ENCODE assay signal across 1 cellular context in genomic region chr18:26040051-26040656, GRCh38.
TF ChIP-seq lines count a peak whose summit lies in the region.

No MANE protein-coding gene starts in this region.

TF ChIP-seq in WTC11, 78 proteins besides CTCF, POLR2A, EP300 and RAD21 (continued from another document):
- TF ChIP-seq GABPB1 (CRISPR knock-in tag; IDR thresholded peaks at IDR 0.05) (no peak), ZSCAN18 (CRISPR knock-in tag; IDR thresholded peaks at IDR 0.05) (no peak), TCF7 (CRISPR knock-in tag; IDR thresholded peaks at IDR 0.05; ENCODE audit: low read depth) (no peak), ZNF281 (CRISPR knock-in tag; IDR thresholded peaks at IDR 0.05) (no peak), MXD4 (CRISPR knock-in tag; IDR thresholded peaks at IDR 0.05; ENCODE audit: borderline replicate concordance) (no peak), GTF2I (CRISPR knock-in tag; conservative IDR thresholded peaks at IDR 0.05) (no peak), ZNF317 (CRISPR knock-in tag; IDR thresholded peaks at IDR 0.05; ENCODE audit: borderline replicate concordance, low read depth) (no peak), ZNF219 (CRISPR knock-in tag; IDR thresholded peaks at IDR 0.05; ENCODE audit: borderline replicate concordance) (no peak), NR1H2 (CRISPR knock-in tag; IDR thresholded peaks at IDR 0.05) (no peak), RELA (CRISPR knock-in tag; IDR thresholded peaks at IDR 0.05; ENCODE audit: borderline replicate concordance) (no peak)
- TF ChIP-seq, protein P1, sequence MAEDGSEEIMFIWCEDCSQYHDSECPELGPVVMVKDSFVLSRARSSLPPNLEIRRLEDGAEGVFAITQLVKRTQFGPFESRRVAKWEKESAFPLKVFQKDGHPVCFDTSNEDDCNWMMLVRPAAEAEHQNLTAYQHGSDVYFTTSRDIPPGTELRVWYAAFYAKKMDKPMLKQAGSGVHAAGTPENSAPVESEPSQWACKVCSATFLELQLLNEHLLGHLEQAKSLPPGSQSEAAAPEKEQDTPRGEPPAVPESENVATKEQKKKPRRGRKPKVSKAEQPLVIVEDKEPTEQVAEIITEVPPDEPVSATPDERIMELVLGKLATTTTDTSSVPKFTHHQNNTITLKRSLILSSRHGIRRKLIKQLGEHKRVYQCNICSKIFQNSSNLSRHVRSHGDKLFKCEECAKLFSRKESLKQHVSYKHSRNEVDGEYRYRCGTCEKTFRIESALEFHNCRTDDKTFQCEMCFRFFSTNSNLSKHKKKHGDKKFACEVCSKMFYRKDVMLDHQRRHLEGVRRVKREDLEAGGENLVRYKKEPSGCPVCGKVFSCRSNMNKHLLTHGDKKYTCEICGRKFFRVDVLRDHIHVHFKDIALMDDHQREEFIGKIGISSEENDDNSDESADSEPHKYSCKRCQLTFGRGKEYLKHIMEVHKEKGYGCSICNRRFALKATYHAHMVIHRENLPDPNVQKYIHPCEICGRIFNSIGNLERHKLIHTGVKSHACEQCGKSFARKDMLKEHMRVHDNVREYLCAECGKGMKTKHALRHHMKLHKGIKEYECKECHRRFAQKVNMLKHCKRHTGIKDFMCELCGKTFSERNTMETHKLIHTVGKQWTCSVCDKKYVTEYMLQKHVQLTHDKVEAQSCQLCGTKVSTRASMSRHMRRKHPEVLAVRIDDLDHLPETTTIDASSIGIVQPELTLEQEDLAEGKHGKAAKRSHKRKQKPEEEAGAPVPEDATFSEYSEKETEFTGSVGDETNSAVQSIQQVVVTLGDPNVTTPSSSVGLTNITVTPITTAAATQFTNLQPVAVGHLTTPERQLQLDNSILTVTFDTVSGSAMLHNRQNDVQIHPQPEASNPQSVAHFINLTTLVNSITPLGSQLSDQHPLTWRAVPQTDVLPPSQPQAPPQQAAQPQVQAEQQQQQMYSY (CRISPR knock-in tag; IDR thresholded peaks at IDR 0.05) = no peak
- TF ChIP-seq, protein P2, sequence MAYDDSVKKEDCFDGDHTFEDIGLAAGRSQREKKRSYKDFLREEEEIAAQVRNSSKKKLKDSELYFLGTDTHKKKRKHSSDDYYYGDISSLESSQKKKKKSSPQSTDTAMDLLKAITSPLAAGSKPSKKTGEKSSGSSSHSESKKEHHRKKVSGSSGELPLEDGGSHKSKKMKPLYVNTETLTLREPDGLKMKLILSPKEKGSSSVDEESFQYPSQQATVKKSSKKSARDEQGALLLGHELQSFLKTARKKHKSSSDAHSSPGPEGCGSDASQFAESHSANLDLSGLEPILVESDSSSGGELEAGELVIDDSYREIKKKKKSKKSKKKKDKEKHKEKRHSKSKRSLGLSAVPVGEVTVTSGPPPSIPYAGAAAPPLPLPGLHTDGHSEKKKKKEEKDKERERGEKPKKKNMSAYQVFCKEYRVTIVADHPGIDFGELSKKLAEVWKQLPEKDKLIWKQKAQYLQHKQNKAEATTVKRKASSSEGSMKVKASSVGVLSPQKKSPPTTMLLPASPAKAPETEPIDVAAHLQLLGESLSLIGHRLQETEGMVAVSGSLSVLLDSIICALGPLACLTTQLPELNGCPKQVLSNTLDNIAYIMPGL (CRISPR knock-in tag; IDR thresholded peaks at IDR 0.05) = no peak
